In the genomic region with DNA sequence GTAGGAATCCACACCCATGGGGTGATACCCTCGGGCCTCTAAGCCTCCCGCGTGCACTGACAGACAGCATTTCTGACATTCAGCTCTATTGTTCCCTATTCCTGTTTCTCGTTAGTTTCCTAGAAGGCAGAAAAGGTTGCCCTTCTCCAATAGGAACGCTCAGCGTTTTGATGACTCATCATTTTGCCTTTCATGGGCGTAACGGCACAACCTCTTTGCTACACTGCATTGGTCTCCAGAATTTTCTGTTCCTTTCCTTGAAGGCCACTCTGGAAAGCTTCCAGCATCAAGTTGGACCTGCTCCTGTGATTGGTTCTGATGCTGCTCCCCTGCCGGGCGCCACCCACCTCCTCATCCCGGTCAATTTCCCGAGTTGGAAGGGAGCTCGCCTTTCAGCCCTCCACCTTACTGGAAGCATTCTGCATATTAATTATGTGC, we compare ENCODE assay signal across 1 cellular context.
TF ChIP-seq lines count a peak whose summit lies in the region.

No MANE protein-coding gene starts in this region.

TF ChIP-seq in A549, 52 proteins besides CTCF, POLR2A, EP300 and RAD21 (continued from another document):
- TF ChIP-seq SMC3 (IDR thresholded peaks at IDR 0.05) (no peak), MAX (IDR thresholded peaks at IDR 0.05) (no peak), HOXA7 (CRISPR knock-in tag; IDR thresholded peaks at IDR 0.05) (no peak), NFE2L2 (conservative IDR thresholded peaks at IDR 0.05; ENCODE audit: low read length) (0 out of 2 replicates have a peak, but pooled peaks have one; percentile 6), ATOH8 (CRISPR knock-in tag; IDR thresholded peaks at IDR 0.05; ENCODE audit: low read depth) (no peak), ZFP36 (IDR thresholded peaks at IDR 0.05; ENCODE audit: borderline replicate concordance, partially characterized antibody) (no peak), ZSCAN20 (CRISPR knock-in tag; IDR thresholded peaks at IDR 0.05) (no peak), HOXB5 (CRISPR knock-in tag; IDR thresholded peaks at IDR 0.05) (no peak), RFX5 (IDR thresholded peaks at IDR 0.05) (no peak), HES2 (IDR thresholded peaks at IDR 0.05) (no peak), ZNF302 (CRISPR knock-in tag; IDR thresholded peaks at IDR 0.05) (no peak), PHF8 (IDR thresholded peaks at IDR 0.05; ENCODE audit: borderline replicate concordance, low read depth) (no peak), EHMT2 (IDR thresholded peaks at IDR 0.05; ENCODE audit: low read depth) (no peak), HEYL (CRISPR knock-in tag; IDR thresholded peaks at IDR 0.05) (no peak), JUNB (IDR thresholded peaks at IDR 0.05) (no peak), CEBPB (IDR thresholded peaks at IDR 0.05) (no peak), TP53 (CRISPR knock-in tag; IDR thresholded peaks at IDR 0.05) (no peak), MYC (IDR thresholded peaks at IDR 0.05; ENCODE audit: borderline replicate concordance, low read length) (no peak), EHF (CRISPR knock-in tag; IDR thresholded peaks at IDR 0.05) (no peak)
- TF ChIP-seq, protein P1, sequence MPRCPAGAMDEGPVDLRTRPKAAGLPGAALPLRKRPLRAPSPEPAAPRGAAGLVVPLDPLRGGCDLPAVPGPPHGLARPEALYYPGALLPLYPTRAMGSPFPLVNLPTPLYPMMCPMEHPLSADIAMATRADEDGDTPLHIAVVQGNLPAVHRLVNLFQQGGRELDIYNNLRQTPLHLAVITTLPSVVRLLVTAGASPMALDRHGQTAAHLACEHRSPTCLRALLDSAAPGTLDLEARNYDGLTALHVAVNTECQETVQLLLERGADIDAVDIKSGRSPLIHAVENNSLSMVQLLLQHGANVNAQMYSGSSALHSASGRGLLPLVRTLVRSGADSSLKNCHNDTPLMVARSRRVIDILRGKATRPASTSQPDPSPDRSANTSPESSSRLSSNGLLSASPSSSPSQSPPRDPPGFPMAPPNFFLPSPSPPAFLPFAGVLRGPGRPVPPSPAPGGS (IDR thresholded peaks at IDR 0.05): no peak
